ENCODE assay signal across 2 cellular contexts in the genomic region with DNA sequence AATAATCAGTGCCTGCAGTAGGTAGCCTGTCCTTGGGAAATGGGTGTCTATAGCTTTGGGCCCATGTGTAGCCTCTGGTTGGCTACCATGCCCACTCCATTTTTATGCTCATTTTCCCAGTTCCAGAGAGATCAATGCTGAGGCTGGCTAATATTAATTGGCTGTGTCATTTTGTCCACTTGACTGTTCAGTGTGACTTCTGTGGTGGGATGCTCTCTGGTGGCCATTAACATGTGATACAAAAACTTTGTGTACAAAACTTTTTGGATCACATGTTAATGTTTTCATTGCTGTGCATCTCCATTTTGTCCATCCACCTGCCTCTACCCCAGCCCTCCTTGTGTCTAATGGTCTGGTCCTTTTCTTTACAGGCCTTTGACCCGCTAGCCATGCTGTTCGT.
A peak's percentile ranks its signal among the peaks of the same experiment; 100 is the strongest.
TF ChIP-seq lines count a peak whose summit lies in the region.

No MANE protein-coding gene starts in this region.

TF ChIP-seq in HCT116, 20 proteins besides CTCF, POLR2A, EP300 and RAD21:
- TF ChIP-seq ZNF274 (IDR thresholded peaks at IDR 0.05; ENCODE audit: low read depth, low read length) (no peak), SRF (IDR thresholded peaks at IDR 0.05; ENCODE audit: low read depth) (no peak), CEBPB (IDR thresholded peaks at IDR 0.05; ENCODE audit: low read depth) (no peak), JUND (IDR thresholded peaks at IDR 0.05) (no peak), ELF1 (IDR thresholded peaks at IDR 0.05; ENCODE audit: borderline replicate concordance, low read depth) (no peak), FOSL1 (IDR thresholded peaks at IDR 0.05; ENCODE audit: low read depth) (no peak), EZH2 (IDR thresholded peaks at IDR 0.05) (no peak), ZFX (IDR thresholded peaks at IDR 0.05) (no peak), TCF7L2 (IDR thresholded peaks at IDR 0.05; ENCODE audit: borderline replicate concordance, extremely low read depth, insufficient read depth, insufficient read length) (no peak), EGR1 (IDR thresholded peaks at IDR 0.05; ENCODE audit: low read depth) (no peak), SP1 (IDR thresholded peaks at IDR 0.05; ENCODE audit: low read depth) (no peak), SIN3A (IDR thresholded peaks at IDR 0.05; ENCODE audit: low read depth) (no peak), POLR2AphosphoS5 (IDR thresholded peaks at IDR 0.05; ENCODE audit: low read depth, low read length) (no peak), EZH2phosphoT487 (IDR thresholded peaks at IDR 0.05; ENCODE audit: borderline replicate concordance) (no peak), YY1 (IDR thresholded peaks at IDR 0.05; ENCODE audit: extremely low read depth, insufficient replicate concordance, low read depth, low read length) (no peak), CBX3 (IDR thresholded peaks at IDR 0.05; ENCODE audit: low read depth) (no peak)
- TF ChIP-seq, protein P1, sequence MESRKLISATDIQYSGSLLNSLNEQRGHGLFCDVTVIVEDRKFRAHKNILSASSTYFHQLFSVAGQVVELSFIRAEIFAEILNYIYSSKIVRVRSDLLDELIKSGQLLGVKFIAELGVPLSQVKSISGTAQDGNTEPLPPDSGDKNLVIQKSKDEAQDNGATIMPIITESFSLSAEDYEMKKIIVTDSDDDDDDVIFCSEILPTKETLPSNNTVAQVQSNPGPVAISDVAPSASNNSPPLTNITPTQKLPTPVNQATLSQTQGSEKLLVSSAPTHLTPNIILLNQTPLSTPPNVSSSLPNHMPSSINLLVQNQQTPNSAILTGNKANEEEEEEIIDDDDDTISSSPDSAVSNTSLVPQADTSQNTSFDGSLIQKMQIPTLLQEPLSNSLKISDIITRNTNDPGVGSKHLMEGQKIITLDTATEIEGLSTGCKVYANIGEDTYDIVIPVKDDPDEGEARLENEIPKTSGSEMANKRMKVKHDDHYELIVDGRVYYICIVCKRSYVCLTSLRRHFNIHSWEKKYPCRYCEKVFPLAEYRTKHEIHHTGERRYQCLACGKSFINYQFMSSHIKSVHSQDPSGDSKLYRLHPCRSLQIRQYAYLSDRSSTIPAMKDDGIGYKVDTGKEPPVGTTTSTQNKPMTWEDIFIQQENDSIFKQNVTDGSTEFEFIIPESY (IDR thresholded peaks at IDR 0.05; ENCODE audit: extremely low read depth, insufficient replicate concordance, low read length), result no peak
- TF ChIP-seq, protein P2, sequence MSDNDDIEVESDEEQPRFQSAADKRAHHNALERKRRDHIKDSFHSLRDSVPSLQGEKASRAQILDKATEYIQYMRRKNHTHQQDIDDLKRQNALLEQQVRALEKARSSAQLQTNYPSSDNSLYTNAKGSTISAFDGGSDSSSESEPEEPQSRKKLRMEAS (IDR thresholded peaks at IDR 0.05), result no peak
- TF ChIP-seq, protein P3, sequence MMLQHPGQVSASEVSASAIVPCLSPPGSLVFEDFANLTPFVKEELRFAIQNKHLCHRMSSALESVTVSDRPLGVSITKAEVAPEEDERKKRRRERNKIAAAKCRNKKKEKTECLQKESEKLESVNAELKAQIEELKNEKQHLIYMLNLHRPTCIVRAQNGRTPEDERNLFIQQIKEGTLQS (IDR thresholded peaks at IDR 0.05), result no peak
- TF ChIP-seq, protein P4, sequence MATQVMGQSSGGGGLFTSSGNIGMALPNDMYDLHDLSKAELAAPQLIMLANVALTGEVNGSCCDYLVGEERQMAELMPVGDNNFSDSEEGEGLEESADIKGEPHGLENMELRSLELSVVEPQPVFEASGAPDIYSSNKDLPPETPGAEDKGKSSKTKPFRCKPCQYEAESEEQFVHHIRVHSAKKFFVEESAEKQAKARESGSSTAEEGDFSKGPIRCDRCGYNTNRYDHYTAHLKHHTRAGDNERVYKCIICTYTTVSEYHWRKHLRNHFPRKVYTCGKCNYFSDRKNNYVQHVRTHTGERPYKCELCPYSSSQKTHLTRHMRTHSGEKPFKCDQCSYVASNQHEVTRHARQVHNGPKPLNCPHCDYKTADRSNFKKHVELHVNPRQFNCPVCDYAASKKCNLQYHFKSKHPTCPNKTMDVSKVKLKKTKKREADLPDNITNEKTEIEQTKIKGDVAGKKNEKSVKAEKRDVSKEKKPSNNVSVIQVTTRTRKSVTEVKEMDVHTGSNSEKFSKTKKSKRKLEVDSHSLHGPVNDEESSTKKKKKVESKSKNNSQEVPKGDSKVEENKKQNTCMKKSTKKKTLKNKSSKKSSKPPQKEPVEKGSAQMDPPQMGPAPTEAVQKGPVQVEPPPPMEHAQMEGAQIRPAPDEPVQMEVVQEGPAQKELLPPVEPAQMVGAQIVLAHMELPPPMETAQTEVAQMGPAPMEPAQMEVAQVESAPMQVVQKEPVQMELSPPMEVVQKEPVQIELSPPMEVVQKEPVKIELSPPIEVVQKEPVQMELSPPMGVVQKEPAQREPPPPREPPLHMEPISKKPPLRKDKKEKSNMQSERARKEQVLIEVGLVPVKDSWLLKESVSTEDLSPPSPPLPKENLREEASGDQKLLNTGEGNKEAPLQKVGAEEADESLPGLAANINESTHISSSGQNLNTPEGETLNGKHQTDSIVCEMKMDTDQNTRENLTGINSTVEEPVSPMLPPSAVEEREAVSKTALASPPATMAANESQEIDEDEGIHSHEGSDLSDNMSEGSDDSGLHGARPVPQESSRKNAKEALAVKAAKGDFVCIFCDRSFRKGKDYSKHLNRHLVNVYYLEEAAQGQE (IDR thresholded peaks at IDR 0.05; ENCODE audit: low read depth), result no peak
TF ChIP-seq in HCT116: peak in this region for 0.

TF ChIP-seq in K562, 482 proteins besides CTCF, POLR2A, EP300 and RAD21:
- TF ChIP-seq SMC3 (conservative IDR thresholded peaks at IDR 0.05; ENCODE audit: insufficient read depth, low read depth, low read length) (0 out of 2 replicates have a peak, but pooled peaks have one; percentile 18), HDAC1 (IDR thresholded peaks at IDR 0.05) (no peak)
